In the genomic region with DNA sequence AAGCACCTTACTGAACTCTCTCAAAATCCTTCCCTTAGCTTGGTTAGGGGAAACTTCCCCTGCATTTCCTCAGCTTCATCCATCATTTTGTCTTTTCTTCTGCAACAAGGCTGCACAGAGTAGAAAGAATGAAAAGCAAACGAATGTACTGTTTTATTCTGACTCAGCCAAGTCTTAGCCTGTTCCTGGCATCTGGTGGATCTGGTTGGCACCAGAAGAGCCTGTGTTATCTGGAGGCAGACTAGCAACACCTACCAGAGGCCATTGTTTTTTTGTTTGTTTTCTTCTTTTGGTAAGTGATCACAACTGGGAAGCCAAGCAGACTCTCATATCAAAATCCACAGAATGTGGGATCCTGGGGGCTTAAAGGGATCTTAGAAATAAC, we compare ENCODE assay signal across 21 cellular contexts.
DNase-seq lines count a peak whose midpoint lies in the region; ATAC-seq, FAIRE-seq and TF ChIP-seq lines count a peak whose summit lies in the region.
"Had no signal": no experiment of that assay in that cellular context is flagged by ENCODE, and none has a peak within 500 bp of the region (broad histone marks: within the 10 kb centered on the region; RNA-seq: fewer than 3 reads in every experiment).

No MANE protein-coding gene starts in this region.

- H2AFZ ChIP-seq in OCI-LY1 (ENCODE audit: low read length) = no peak overlapping the region

- intact Hi-C loops in pancreas (cut with DNase I) = no loop called here

- peaks cover 10% of the 10 kb centered on the region for H3K36me3 ChIP-seq in BLaER1
- no peaks in the 10 kb centered on the region; the same call in 1 of the 2 replicates for H3K36me3 ChIP-seq in OCI-LY1 (ENCODE audit: insufficient read depth, low read length)
- H3K36me3 ChIP-seq in pancreas = peaks cover 0 to 12% (median 0%) of the 10 kb centered on the region in 3 donors

- H3K4me2 ChIP-seq in BLaER1 = 0 out of 2 replicates have a peak overlapping the region, but pooled peaks have one; percentile 82
- no peak overlapping the region for H3K4me2 ChIP-seq in OCI-LY1 (ENCODE audit: low read length)

- ATAC-seq in pancreas = peak; percentile 55 to 77 (median 66)
- ATAC-seq: effector memory CD8-positive, alpha-beta T cell had no signal

- no peak for TF ChIP-seq CTCF in OCI-LY1 (IDR thresholded peaks at IDR 0.05; ENCODE audit: low read length)
- TF ChIP-seq CTCF in pancreas (IDR thresholded peaks at IDR 0.05) = no peak

- H3K79me2 ChIP-seq in OCI-LY1 (ENCODE audit: insufficient read depth, low read length) = no peaks in the 10 kb centered on the region

- 12 to 17% methylated on average over 1 of the region's 1 CpG for WGBS in pancreas, 2 donors

- peaks cover 46% of the 10 kb centered on the region for H3K4me1 ChIP-seq in BLaER1
- H3K4me1 ChIP-seq in OCI-LY1 (ENCODE audit: insufficient read depth, low read length, severe bottlenecking) = peaks cover 30% of the 10 kb centered on the region
- peaks cover 0 to 11% (median 0%) of the 10 kb centered on the region in 3 donors for H3K4me1 ChIP-seq in pancreas
- H3K4me1 ChIP-seq: Caco-2, SJCRH30 had no signal

- H3K27me3 ChIP-seq in BLaER1 = no peaks in the 10 kb centered on the region
- H3K27me3 ChIP-seq in OCI-LY1 (ENCODE audit: insufficient read depth, low read length) = no peaks in the 10 kb centered on the region
- H3K27me3 ChIP-seq in pancreas = no peaks in the 10 kb centered on the region
- H3K27me3 ChIP-seq: cardiac muscle cell, SJCRH30 had no signal

- no peak overlapping the region for H3K9ac ChIP-seq in BLaER1
- peak overlapping the region; percentile 25; the same call in 1 of the 2 replicates for H3K9ac ChIP-seq in OCI-LY1 (ENCODE audit: low read length)

- H3K4me3 ChIP-seq in BLaER1 (no peak overlapping the region), OCI-LY1 (ENCODE audit: low read depth, low read length, poor library complexity, severe bottlenecking) (no peak overlapping the region), pancreas (no peak overlapping the region)
- H3K4me3 ChIP-seq: cardiac muscle cell, SJCRH30 had no signal

- no peak for FAIRE-seq in pancreas (lab: Jason Lieb, UNC)
- FAIRE-seq: G401.6 had no signal

- no peaks in the 10 kb centered on the region for H3K9me2 ChIP-seq in OCI-LY1 (ENCODE audit: low read depth, low read length)

- H4K20me1 ChIP-seq in BLaER1 (no peaks in the 10 kb centered on the region), OCI-LY1 (ENCODE audit: insufficient read depth, low read length) (no peaks in the 10 kb centered on the region)

- H3F3A ChIP-seq in OCI-LY1 (ENCODE audit: insufficient read depth, low read length) = no peaks in the 10 kb centered on the region

- H3K9me3 ChIP-seq in BLaER1 (0 out of 2 replicates have a peak, but pooled peaks cover 4% of the 10 kb centered on the region), OCI-LY1 (ENCODE audit: low read length) (no peaks in the 10 kb centered on the region), pancreas (no peaks in the 10 kb centered on the region)
- H3K9me3 ChIP-seq: Caco-2, SJCRH30 had no signal

- H3K27ac ChIP-seq in BLaER1 (no peak overlapping the region), OCI-LY1 (ENCODE audit: low read depth, low read length, poor library complexity, severe bottlenecking) (peak overlapping the region; percentile 68), epithelial cell of prostate (peak overlapping the region; percentile 29), pancreas (peak overlapping the region in 1 of 4 donors; percentile 2)
- H3K27ac ChIP-seq: cardiac muscle cell, SJCRH30 had no signal

- no peak for DNase-seq in epithelial cell of prostate (ENCODE audit: low read depth, low spot score)
- peak in 1 of 6 donors; percentile 17 for DNase-seq in pancreas
- DNase-seq in NCI-H187 treated with DMSO at 0.1 percent for 48 hours (lab: John Stamatoyannopoulos, UW) = no peak
- DNase-seq in DMS79 (lab: John Stamatoyannopoulos, UW) = no peak
- no peak for DNase-seq in SKM-1 treated with dmso at 0.1 percent for 144 hours (lab: John Stamatoyannopoulos, UW; ENCODE audit: unreplicated experiment)
- DNase-seq in NCI-H1417 (lab: John Stamatoyannopoulos, UW) = no peak
- DNase-seq: activated CD4-positive, CD25-positive, alpha-beta regulatory T cell treated with anti-CD3 and anti-CD28 coated beads, Interleukin-2, amount 50 U/mL, for 72 hours; activated CD8-positive, alpha-beta memory T cell treated with anti-CD3 and anti-CD28 coated beads, Interleukin-2, amount 50 U/mL, for 48 hours; activated naive CD4-positive, alpha-beta T cell treated with anti-CD3 and anti-CD28 coated beads, Interleukin-2, amount 10 ng/mL, durations not matched to agents 7 days and 5 days; effector memory CD8-positive, alpha-beta T cell; IMR-90; midbrain; MV-4-11; NCI-H2227 treated with DMSO at 0.1 percent for 48 hours; SJCRH30; stimulated activated CD4-positive, alpha-beta T cell treated with anti-CD3 and anti-CD28 coated beads, Interleukin-4, amount 100 ng/mL, for 4 hours had no signal
